Comparison of ENCODE assay signal across 1 cellular context in the genomic region with DNA sequence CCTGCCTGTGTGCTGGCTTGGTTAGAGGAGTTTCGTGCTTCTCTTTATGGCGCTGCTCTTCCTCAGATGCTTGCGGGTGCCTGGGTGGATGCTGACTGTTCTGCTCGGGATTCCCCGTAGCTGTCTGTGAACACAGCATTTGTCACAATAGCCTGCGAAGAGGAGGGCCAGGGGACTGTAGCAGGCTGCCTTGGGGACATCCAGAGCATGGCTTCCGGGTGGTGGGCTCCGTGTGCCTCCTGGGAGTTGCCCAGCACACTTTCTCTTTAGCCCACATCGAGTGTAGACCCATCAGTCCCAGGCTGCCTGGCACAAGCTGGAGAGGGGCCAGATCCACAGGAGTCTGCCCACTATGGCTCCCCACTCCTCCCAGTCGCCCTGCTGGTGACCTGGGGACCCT.
TF ChIP-seq lines count a peak whose summit lies in the region.

No MANE protein-coding gene starts in this region.

TF ChIP-seq in GM12878, 131 proteins besides CTCF, POLR2A, EP300 and RAD21 (continued from another document):
- TF ChIP-seq, protein P1, sequence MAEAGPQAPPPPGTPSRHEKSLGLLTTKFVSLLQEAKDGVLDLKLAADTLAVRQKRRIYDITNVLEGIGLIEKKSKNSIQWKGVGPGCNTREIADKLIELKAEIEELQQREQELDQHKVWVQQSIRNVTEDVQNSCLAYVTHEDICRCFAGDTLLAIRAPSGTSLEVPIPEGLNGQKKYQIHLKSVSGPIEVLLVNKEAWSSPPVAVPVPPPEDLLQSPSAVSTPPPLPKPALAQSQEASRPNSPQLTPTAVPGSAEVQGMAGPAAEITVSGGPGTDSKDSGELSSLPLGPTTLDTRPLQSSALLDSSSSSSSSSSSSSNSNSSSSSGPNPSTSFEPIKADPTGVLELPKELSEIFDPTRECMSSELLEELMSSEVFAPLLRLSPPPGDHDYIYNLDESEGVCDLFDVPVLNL (IDR thresholded peaks at IDR 0.05; ENCODE audit: low read depth, low read length) = no peak
- TF ChIP-seq FOXM1 (IDR thresholded peaks at IDR 0.05; ENCODE audit: low read depth, low read length) (no peak), RUNX3 (IDR thresholded peaks at IDR 0.05; ENCODE audit: low read length) (peak; percentile 54), CBX3 (IDR thresholded peaks at IDR 0.05; ENCODE audit: borderline replicate concordance, low read depth) (no peak), JUNB (IDR thresholded peaks at IDR 0.05) (no peak), JUND (IDR thresholded peaks at IDR 0.05; ENCODE audit: low read depth, low read length) (no peak), ETV6 (conservative IDR thresholded peaks at IDR 0.05 in 1 of 2, IDR thresholded peaks at IDR 0.05 in 1 of 2; ENCODE audit: borderline replicate concordance in 1 of 2, low read depth in 1 of 2) (no peak), NFIC (IDR thresholded peaks at IDR 0.05; ENCODE audit: low read depth, low read length) (no peak), CBFB (IDR thresholded peaks at IDR 0.05; ENCODE audit: low read depth) (no peak), TCF3 (IDR thresholded peaks at IDR 0.05; ENCODE audit: borderline replicate concordance, insufficient read depth, low read depth, low read length) (0 out of 2 replicates have a peak, but pooled peaks have one; percentile 35), GATAD2B (conservative IDR thresholded peaks at IDR 0.05; ENCODE audit: low read depth) (peak; percentile 62), BCL11A (IDR thresholded peaks at IDR 0.05; ENCODE audit: low read depth, low read length) (0 out of 2 replicates have a peak, but pooled peaks have one; percentile 51), RELA (IDR thresholded peaks at IDR 0.05; ENCODE audit: borderline replicate concordance, partially characterized antibody) (no peak), SIN3A (IDR thresholded peaks at IDR 0.05; ENCODE audit: low read depth, low read length) (no peak), SPI1 (IDR thresholded peaks at IDR 0.05; ENCODE audit: borderline replicate concordance, insufficient read depth, low read depth, low read length) (no peak), ZZZ3 (IDR thresholded peaks at IDR 0.05; ENCODE audit: control insufficient read depth, insufficient read length, low read depth) (no peak), SUZ12 (IDR thresholded peaks at IDR 0.05; ENCODE audit: unreplicated experiment) (no peak), IRF4 (IDR thresholded peaks at IDR 0.05; ENCODE audit: low read depth, low read length) (0 out of 2 replicates have a peak, but pooled peaks have one; percentile 6), CREM (IDR thresholded peaks at IDR 0.05; ENCODE audit: low read depth) (peak; percentile 28; the same call in 1 of the 2 replicates)
- TF ChIP-seq, protein P2, sequence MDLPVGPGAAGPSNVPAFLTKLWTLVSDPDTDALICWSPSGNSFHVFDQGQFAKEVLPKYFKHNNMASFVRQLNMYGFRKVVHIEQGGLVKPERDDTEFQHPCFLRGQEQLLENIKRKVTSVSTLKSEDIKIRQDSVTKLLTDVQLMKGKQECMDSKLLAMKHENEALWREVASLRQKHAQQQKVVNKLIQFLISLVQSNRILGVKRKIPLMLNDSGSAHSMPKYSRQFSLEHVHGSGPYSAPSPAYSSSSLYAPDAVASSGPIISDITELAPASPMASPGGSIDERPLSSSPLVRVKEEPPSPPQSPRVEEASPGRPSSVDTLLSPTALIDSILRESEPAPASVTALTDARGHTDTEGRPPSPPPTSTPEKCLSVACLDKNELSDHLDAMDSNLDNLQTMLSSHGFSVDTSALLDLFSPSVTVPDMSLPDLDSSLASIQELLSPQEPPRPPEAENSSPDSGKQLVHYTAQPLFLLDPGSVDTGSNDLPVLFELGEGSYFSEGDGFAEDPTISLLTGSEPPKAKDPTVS (IDR thresholded peaks at IDR 0.05; ENCODE audit: low read depth, low read length) = no peak
- TF ChIP-seq, protein P3, sequence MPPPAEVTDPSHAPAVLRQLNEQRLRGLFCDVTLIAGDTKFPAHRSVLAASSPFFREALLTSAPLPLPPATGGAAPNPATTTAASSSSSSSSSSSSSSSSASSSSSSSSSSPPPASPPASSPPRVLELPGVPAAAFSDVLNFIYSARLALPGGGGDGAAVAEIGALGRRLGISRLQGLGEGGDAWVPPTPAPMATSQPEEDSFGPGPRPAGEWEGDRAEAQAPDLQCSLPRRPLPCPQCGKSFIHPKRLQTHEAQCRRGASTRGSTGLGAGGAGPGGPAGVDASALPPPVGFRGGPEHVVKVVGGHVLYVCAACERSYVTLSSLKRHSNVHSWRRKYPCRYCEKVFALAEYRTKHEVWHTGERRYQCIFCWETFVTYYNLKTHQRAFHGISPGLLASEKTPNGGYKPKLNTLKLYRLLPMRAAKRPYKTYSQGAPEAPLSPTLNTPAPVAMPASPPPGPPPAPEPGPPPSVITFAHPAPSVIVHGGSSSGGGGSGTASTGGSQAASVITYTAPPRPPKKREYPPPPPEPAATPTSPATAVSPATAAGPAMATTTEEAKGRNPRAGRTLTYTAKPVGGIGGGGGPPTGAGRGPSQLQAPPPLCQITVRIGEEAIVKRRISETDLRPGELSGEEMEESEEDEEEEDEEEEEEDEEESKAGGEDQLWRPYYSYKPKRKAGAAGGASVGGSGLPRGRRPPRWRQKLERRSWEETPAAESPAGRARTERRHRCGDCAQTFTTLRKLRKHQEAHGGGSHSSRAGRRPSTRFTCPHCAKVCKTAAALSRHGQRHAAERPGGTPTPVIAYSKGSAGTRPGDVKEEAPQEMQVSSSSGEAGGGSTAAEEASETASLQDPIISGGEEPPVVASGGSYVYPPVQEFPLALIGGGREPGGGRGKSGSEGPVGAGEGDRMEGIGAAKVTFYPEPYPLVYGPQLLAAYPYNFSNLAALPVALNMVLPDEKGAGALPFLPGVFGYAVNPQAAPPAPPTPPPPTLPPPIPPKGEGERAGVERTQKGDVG (CRISPR knock-in tag; IDR thresholded peaks at IDR 0.05) = no peak
